ENCODE assay signal across 19 cellular contexts in the genomic region with DNA sequence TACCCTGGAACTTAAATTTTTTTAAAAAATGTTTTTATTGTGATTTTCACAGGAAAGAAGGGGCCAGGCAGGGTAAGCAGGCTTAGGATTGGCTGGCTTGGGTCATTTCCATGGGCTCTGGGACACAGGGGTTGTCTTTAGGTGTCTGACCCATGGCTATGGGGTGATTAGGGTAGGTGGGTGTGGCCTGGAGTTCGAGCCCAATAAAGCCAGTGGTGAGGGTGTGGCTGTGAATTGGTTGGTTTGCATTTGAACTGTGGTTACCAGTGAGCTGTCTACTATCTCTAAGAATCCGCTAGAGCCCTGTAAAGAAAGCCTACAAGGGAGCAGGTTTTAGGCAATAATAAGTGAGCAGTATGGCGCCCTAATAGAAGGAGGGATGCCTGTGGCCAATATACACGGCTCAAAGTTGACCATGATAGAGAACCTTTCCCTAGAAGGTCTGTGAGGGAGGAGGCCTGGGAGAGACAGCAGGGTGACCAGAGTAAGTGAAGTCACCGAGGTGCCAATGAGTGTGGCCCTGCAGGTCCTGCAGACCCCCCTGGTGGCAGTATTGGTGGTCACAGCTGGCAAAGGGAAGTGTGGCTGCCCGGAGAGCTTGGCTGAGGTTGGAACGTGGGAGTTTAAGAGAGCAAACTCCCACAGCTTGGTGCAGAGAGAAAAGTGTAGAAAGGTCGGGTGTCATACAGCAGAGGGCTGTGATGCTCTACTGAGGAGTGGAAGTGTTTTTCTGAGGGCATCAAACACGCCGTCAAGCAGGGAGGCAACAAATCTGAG.
"Had no signal": no experiment of that assay in that cellular context is flagged by ENCODE, and none has a peak within 500 bp of the region (broad histone marks: within the 10 kb centered on the region; RNA-seq: fewer than 3 reads in every experiment).

No MANE protein-coding gene starts in this region.

- H3K4me1 Mint-ChIP-seq: mesothelial cell of epicardium had no signal

- DNase-seq: activated CD4-positive, alpha-beta T cell treated with anti-CD3 and anti-CD28 coated beads, Interleukin-2, amount 50 U/mL, for 48 hours; activated CD4-positive, CD25-positive, alpha-beta regulatory T cell treated with anti-CD3 and anti-CD28 coated beads, Interleukin-2, amount 50 U/mL, for 72 hours; activated CD8-positive, alpha-beta memory T cell treated with anti-CD3 and anti-CD28 coated beads, Interleukin-2, amount 10 ng/mL, durations not matched to agents 7 days and 5 days; activated effector memory CD4-positive, alpha-beta T cell treated with Interleukin-2 at 50 U/mL for 16 hours; activated naive CD8-positive, alpha-beta T cell treated with anti-CD3 and anti-CD28 coated beads for 36 hours; activated T-cell treated with anti-CD3 and anti-CD28 coated beads, Interleukin-2, amount 50 U/mL, for 24 hours; brain microvascular endothelial cell; cerebellar nuclear complex; erythroblast; nucleus accumbens; sigmoid colon; stimulated activated CD4-positive, alpha-beta T cell treated with anti-CD3 and anti-CD28 coated beads, Interleukin-2, amount 100 ng/mL, for 48 hours; stimulated activated naive CD8-positive, alpha-beta T cell treated with anti-CD3 and anti-CD28 coated beads, Interleukin-15, Interleukin-2, amounts not matched to agents 100 U/mL and 50 U/mL, for 24 hours; T-helper 2 cell; upper lobe of left lung had no signal

- H3K27me3 Mint-ChIP-seq: activated naive CD8-positive, alpha-beta T cell treated with anti-CD3 and anti-CD28 coated beads for 36 hours; activated T-cell treated with anti-CD3 and anti-CD28 coated beads, Interleukin-2, amount 50 U/mL, for 24 hours; dendritic cell treated with granulocyte-macrophage colony-stimulating factor and Interleukin-4, amounts not matched to agents 40 ng/mL and 50 ng/mL, for 4 days had no signal

- H3K27ac ChIP-seq: brain microvascular endothelial cell, prostate gland, sigmoid colon, suprapubic skin, upper lobe of left lung had no signal

- H3K4me3 Mint-ChIP-seq: activated CD8-positive, alpha-beta memory T cell treated with anti-CD3 and anti-CD28 coated beads, Interleukin-2, amount 10 ng/mL, durations not matched to agents 7 days and 5 days; activated naive CD8-positive, alpha-beta T cell treated with anti-CD3 and anti-CD28 coated beads for 36 hours; activated T-cell treated with anti-CD3 and anti-CD28 coated beads, Interleukin-2, amount 50 U/mL, for 24 hours; dendritic cell treated with granulocyte-macrophage colony-stimulating factor and Interleukin-4, amounts not matched to agents 40 ng/mL and 50 ng/mL, for 4 days; mesothelial cell of epicardium had no signal

- H3K4me1 ChIP-seq: prostate gland, sigmoid colon, suprapubic skin had no signal

- H3K27ac Mint-ChIP-seq: activated CD8-positive, alpha-beta memory T cell treated with anti-CD3 and anti-CD28 coated beads, Interleukin-2, amount 10 ng/mL, durations not matched to agents 7 days and 5 days; activated naive CD8-positive, alpha-beta T cell treated with anti-CD3 and anti-CD28 coated beads for 36 hours; activated T-cell treated with anti-CD3 and anti-CD28 coated beads, Interleukin-2, amount 50 U/mL, for 24 hours; dendritic cell treated with granulocyte-macrophage colony-stimulating factor and Interleukin-4, amounts not matched to agents 40 ng/mL and 50 ng/mL, for 4 days; mesothelial cell of epicardium had no signal

- ATAC-seq: activated CD8-positive, alpha-beta memory T cell treated with anti-CD3 and anti-CD28 coated beads, Interleukin-2, amount 10 ng/mL, durations not matched to agents 7 days and 5 days; stimulated activated naive CD8-positive, alpha-beta T cell treated with anti-CD3 and anti-CD28 coated beads, Interleukin-15, Interleukin-2, amounts not matched to agents 100 U/mL and 50 U/mL, for 24 hours had no signal

- H3K27me3 ChIP-seq: brain microvascular endothelial cell, sigmoid colon, suprapubic skin, upper lobe of left lung had no signal

- H3K4me3 ChIP-seq: prostate gland, sigmoid colon, suprapubic skin, upper lobe of left lung had no signal

- H3K9me3 ChIP-seq: prostate gland, sigmoid colon, suprapubic skin, upper lobe of left lung had no signal

- H3K36me3 ChIP-seq: brain microvascular endothelial cell, prostate gland, sigmoid colon, suprapubic skin, upper lobe of left lung had no signal

- H3K9me3 Mint-ChIP-seq: activated naive CD8-positive, alpha-beta T cell treated with anti-CD3 and anti-CD28 coated beads for 36 hours; activated T-cell treated with anti-CD3 and anti-CD28 coated beads, Interleukin-2, amount 50 U/mL, for 24 hours; dendritic cell treated with granulocyte-macrophage colony-stimulating factor and Interleukin-4, amounts not matched to agents 40 ng/mL and 50 ng/mL, for 4 days; mesothelial cell of epicardium had no signal

- H3K36me3 Mint-ChIP-seq: activated CD8-positive, alpha-beta memory T cell treated with anti-CD3 and anti-CD28 coated beads, Interleukin-2, amount 10 ng/mL, durations not matched to agents 7 days and 5 days; activated naive CD8-positive, alpha-beta T cell treated with anti-CD3 and anti-CD28 coated beads for 36 hours; mesothelial cell of epicardium had no signal
